Comparison of ENCODE assay signal across 12 cellular contexts in genomic region chr3:119343719-119344118, GRCh38. TPM values are rescaled to one million over a fixed set of nuclear protein-coding genes. Genes with fewer than 3 reads are reported as not detected.
DNase-seq lines count a peak whose midpoint lies in the region; ATAC-seq, FAIRE-seq and TF ChIP-seq lines count a peak whose summit lies in the region.
"Had no signal": no experiment of that assay in that cellular context is flagged by ENCODE, and none has a peak within 500 bp of the region (broad histone marks: within the 10 kb centered on the region; RNA-seq: fewer than 3 reads in every experiment).

No MANE protein-coding gene starts in this region.

- H3K27ac ChIP-seq in SJCRH30 = peak overlapping the region; percentile 18; the same call in 1 of the 2 replicates
- no peak overlapping the region for H3K27ac ChIP-seq in prostate gland
- no peak overlapping the region for H3K27ac ChIP-seq in small intestine (ENCODE audit: low read depth in 1 of 2, low read length in 1 of 2)
- H3K27ac ChIP-seq: C4-2B had no signal

- DNase-seq in SJCRH30 (peak; percentile 74 to 87), Ammon's horn (ENCODE audit: low spot score) (no peak), prostate gland (ENCODE audit: low spot score) (no peak), SK-N-DZ (ENCODE audit: low spot score) (no peak), small intestine (no peak)
- DNase-seq: foreskin melanocyte, H7 had no signal

- H3K4me1 ChIP-seq in SJCRH30 (peaks cover 35% of the 10 kb centered on the region), prostate gland (replicated peaks) (no peaks in the 10 kb centered on the region), small intestine (ENCODE audit: control insufficient read depth in 2 of 2, insufficient read depth in 1 of 2, low read depth in 1 of 2, low read length in 1 of 2) (no peaks in the 10 kb centered on the region)

- intact Hi-C loops in prostate gland (cut with DNase I) = no loop called here

- TF ChIP-seq CTCF in GM12874 (IDR thresholded peaks at IDR 0.05; ENCODE audit: insufficient read depth, low read depth, low read length) = 0 out of 2 replicates have a peak, but pooled peaks have one; percentile 3
- no peak for TF ChIP-seq CTCF in prostate gland (IDR thresholded peaks at IDR 0.05)

- WGBS in prostate gland = 87% methylated on average over 5 of the region's 5 CpGs
- WGBS in small intestine, 3 donors = 61 to 72% (median 67%) methylated on average over 5 of the region's 5 CpGs

- H3K4me3 ChIP-seq in SJCRH30 (no peak overlapping the region), prostate gland (no peak overlapping the region), small intestine (ENCODE audit: low read depth in 1 of 2, low read length in 2 of 2) (no peak overlapping the region)

- no peak for FAIRE-seq in small intestine (lab: Jason Lieb, UNC)
- FAIRE-seq: bronchial epithelial cell had no signal

- TF ChIP-seq POLR2A in prostate gland (IDR thresholded peaks at IDR 0.05) = no peak

- H3K9me3 ChIP-seq in SJCRH30 (replicated peaks) (no peaks in the 10 kb centered on the region), prostate gland (no peaks in the 10 kb centered on the region), small intestine (ENCODE audit: control insufficient read depth, low read depth) (no peaks in the 10 kb centered on the region)

- ATAC-seq in GM19452 (IDR thresholded peaks at IDR 0.05; ENCODE audit: unreplicated experiment) (peak; percentile 71), HG03039 (IDR thresholded peaks at IDR 0.05; ENCODE audit: unreplicated experiment) (peak; percentile 74)

- H3K27me3 ChIP-seq in SJCRH30 (no peaks in the 10 kb centered on the region), prostate gland (replicated peaks; ENCODE audit: insufficient read depth) (no peaks in the 10 kb centered on the region), small intestine (ENCODE audit: control insufficient read depth in 2 of 2, insufficient read depth in 2 of 2, low read length in 2 of 2) (no peaks in the 10 kb centered on the region)

- no peaks in the 10 kb centered on the region for H3K36me3 ChIP-seq in SJCRH30
- H3K36me3 ChIP-seq in prostate gland = no peaks in the 10 kb centered on the region
- H3K36me3 ChIP-seq in small intestine (ENCODE audit: control insufficient read depth in 2 of 2, insufficient read depth in 2 of 2, low read length in 2 of 2) = no peaks in the 10 kb centered on the region

RNA-seq across cellular contexts. Expression of gene ARHGAP31, which starts 49.5 kb away (rescaled TPM):
- 7.9 and 9.9 TPM in 2 replicates for total RNA-seq in SJCRH30 (2014; rRNA removed; shearing (Covaris generic))
- total RNA-seq in prostate gland = 10 to 100 TPM in 1 of 2 donors, 1 to 10 TPM in 1; 6.5 to 10.7 TPM
- polyA plus RNA-seq in SK-N-DZ (2014; cell fraction: cytosol; rRNA removed) = 0.02 TPM in 1 of 2 replicates, not detected in the other
- polyA plus RNA-seq in SK-N-DZ (2014; cell fraction: nucleus; rRNA removed) = not detected in 2 replicates
- 1 to 10 TPM in 2 of 3 donors, under 1 TPM in 1; 0.89 to 6.4 (median 3.0) TPM for polyA plus RNA-seq in small intestine

Comparison
In these comparisons a context has a peak if more than half of its experiments do, and no peak if none do; other contexts are left out.
1. DNase-seq: peak in SJCRH30 (2 of 2); none in Ammon's horn (single experiment), prostate gland (single experiment), SK-N-DZ (single experiment) and small intestine (single experiment).